Comparison of ENCODE assay signal across 26 cellular contexts in the genomic region with DNA sequence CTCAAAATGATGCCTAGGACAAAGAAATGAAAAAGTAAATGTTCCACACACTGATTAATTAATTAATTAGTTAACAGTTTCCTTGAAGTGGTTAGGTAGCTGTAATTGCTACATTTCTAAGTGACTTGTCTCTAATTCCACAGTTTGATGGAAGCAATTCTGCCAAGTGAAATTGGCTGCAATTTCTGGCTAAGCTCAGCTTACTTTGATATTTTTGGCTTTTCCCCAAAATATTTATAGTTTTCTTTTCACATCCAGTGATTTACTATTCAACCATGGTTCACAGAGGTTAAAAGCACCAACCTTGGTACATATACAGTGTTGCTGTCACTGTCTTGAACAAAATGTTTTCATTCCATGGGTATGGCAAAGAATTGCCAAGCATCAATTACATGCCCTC.
"Had no signal": no experiment of that assay in that cellular context is flagged by ENCODE, and none has a peak within 500 bp of the region (broad histone marks: within the 10 kb centered on the region; RNA-seq: fewer than 3 reads in every experiment).

No MANE protein-coding gene starts in this region.

- DNase-seq: activated CD4-positive, alpha-beta memory T cell treated with anti-CD3 and anti-CD28 coated beads for 36 hours; activated CD4-positive, alpha-beta T cell treated with anti-CD3 and anti-CD28 coated beads, Interleukin-2, amount 10 ng/mL, durations not matched to agents 24 days and 14 days; activated CD8-positive, alpha-beta memory T cell treated with anti-CD3 and anti-CD28 coated beads, Interleukin-2, amount 50 U/mL, for 4 hours; activated naive CD4-positive, alpha-beta T cell; activated T-cell treated with anti-CD3 and anti-CD28 coated beads, Interleukin-2, amount 50 U/mL, for 1 hour; anterior cingulate cortex; central memory CD4-positive, alpha-beta T cell; effector CD8-positive, alpha-beta T cell; islet precursor cell; left ventricle myocardium superior; mucosa of descending colon; posterior cingulate gyrus; right lobe of liver; stimulated activated CD4-positive, alpha-beta T cell treated with anti-CD3 and anti-CD28 coated beads, Interleukin-12 subunit alpha, Interleukin-12 subunit beta, amount 100 ng/mL, for 4 hours; stimulated activated CD4-positive, alpha-beta T cell treated with anti-CD3 and anti-CD28 coated beads, Interleukin-4, amount 100 ng/mL, for 1 hour; stimulated activated naive CD8-positive, alpha-beta T cell treated with anti-CD3 and anti-CD28 coated beads, Interleukin-15, Interleukin-2, amounts not matched to agents 100 U/mL and 50 U/mL, for 24 hours; SW 1271; T-helper 17 cell; T1000; trophoblast cell; WERI-Rb-1 had no signal

- H3K27ac ChIP-seq: right lobe of liver, skin epidermis, thoracic aorta, WERI-Rb-1 had no signal

- H3K4me1 Mint-ChIP-seq: activated CD4-positive, alpha-beta T cell treated with anti-CD3 and anti-CD28 coated beads, Interleukin-2, amount 10 ng/mL, durations not matched to agents 24 days and 14 days; T-helper 17 cell had no signal

- H3K9me3 Mint-ChIP-seq: activated CD4-positive, alpha-beta T cell treated with anti-CD3 and anti-CD28 coated beads, Interleukin-2, amount 10 ng/mL, durations not matched to agents 24 days and 14 days had no signal

- H3K4me3 Mint-ChIP-seq: activated CD4-positive, alpha-beta memory T cell treated with anti-CD3 and anti-CD28 coated beads for 36 hours; activated CD4-positive, alpha-beta T cell treated with anti-CD3 and anti-CD28 coated beads, Interleukin-2, amount 10 ng/mL, durations not matched to agents 24 days and 14 days; dendritic cell treated with granulocyte-macrophage colony-stimulating factor and Interleukin-4, amounts not matched to agents 40 ng/mL and 50 ng/mL, for 4 days; natural killer cell treated with Interleukin-12 subunit alpha and Interleukin-12 subunit beta and Interleukin-15 and Interleukin-18, amount 100 ng/mL, for 72 hours; T-helper 17 cell had no signal

- H3K27ac Mint-ChIP-seq: activated CD4-positive, alpha-beta memory T cell treated with anti-CD3 and anti-CD28 coated beads for 36 hours; activated CD4-positive, alpha-beta T cell treated with anti-CD3 and anti-CD28 coated beads, Interleukin-2, amount 10 ng/mL, durations not matched to agents 24 days and 14 days; activated naive CD4-positive, alpha-beta T cell treated with anti-CD3 and anti-CD28 coated beads, Interleukin-2, amount 50 U/mL, for 72 hours; dendritic cell treated with granulocyte-macrophage colony-stimulating factor and Interleukin-4, amounts not matched to agents 40 ng/mL and 50 ng/mL, for 4 days; natural killer cell treated with Interleukin-12 subunit alpha and Interleukin-12 subunit beta and Interleukin-15 and Interleukin-18, amount 100 ng/mL, for 72 hours; T-helper 17 cell had no signal

- H3K9me3 ChIP-seq: mucosa of descending colon, right lobe of liver, thoracic aorta had no signal

- H3K36me3 Mint-ChIP-seq: activated CD4-positive, alpha-beta memory T cell treated with anti-CD3 and anti-CD28 coated beads for 36 hours; activated naive CD4-positive, alpha-beta T cell treated with anti-CD3 and anti-CD28 coated beads, Interleukin-2, amount 50 U/mL, for 72 hours; natural killer cell treated with Interleukin-12 subunit alpha and Interleukin-12 subunit beta and Interleukin-15 and Interleukin-18, amount 100 ng/mL, for 72 hours had no signal

- H3K4me3 ChIP-seq: mucosa of descending colon, right lobe of liver, skin epidermis, thoracic aorta had no signal

- H3K36me3 ChIP-seq: right lobe of liver, thoracic aorta, WERI-Rb-1 had no signal

- H3K27me3 ChIP-seq: right lobe of liver had no signal

- H3K27me3 Mint-ChIP-seq: activated CD4-positive, alpha-beta memory T cell treated with anti-CD3 and anti-CD28 coated beads for 36 hours; activated CD4-positive, alpha-beta T cell treated with anti-CD3 and anti-CD28 coated beads, Interleukin-2, amount 10 ng/mL, durations not matched to agents 24 days and 14 days; dendritic cell treated with granulocyte-macrophage colony-stimulating factor and Interleukin-4, amounts not matched to agents 40 ng/mL and 50 ng/mL, for 4 days; natural killer cell treated with Interleukin-12 subunit alpha and Interleukin-12 subunit beta and Interleukin-15 and Interleukin-18, amount 100 ng/mL, for 72 hours; T-helper 17 cell had no signal

- H3K4me1 ChIP-seq: right lobe of liver had no signal
